In genomic region chr1:33849206-33849605, GRCh38 we compare ENCODE assay signal across 19 cellular contexts. TPM values are rescaled to one million over a fixed set of nuclear protein-coding genes. Genes with fewer than 3 reads are reported as not detected.
DNase-seq lines count a peak whose midpoint lies in the region; ATAC-seq, FAIRE-seq and TF ChIP-seq lines count a peak whose summit lies in the region.
"Had no signal": no experiment of that assay in that cellular context is flagged by ENCODE, and none has a peak within 500 bp of the region (broad histone marks: within the 10 kb centered on the region; RNA-seq: fewer than 3 reads in every experiment).

No MANE protein-coding gene starts in this region.

- no peaks in the 10 kb centered on the region for H3K79me2 ChIP-seq in K562 (ENCODE audit: control insufficient read depth, insufficient read depth, low read length)

- no peak overlapping the region for H2BK15ac ChIP-seq in mesenchymal stem cell (ENCODE audit: low read depth, poor library complexity, severe bottlenecking)

- H3K9ac ChIP-seq in K562 (ENCODE audit: insufficient read depth in 1 of 2, low read depth in 2 of 2, low read length in 2 of 2) (no peak overlapping the region), mesenchymal stem cell (ENCODE audit: low read length) (no peak overlapping the region)
- H3K9ac ChIP-seq: BLaER1 treated with 17β-estradiol and CSF1 and Interleukin-3, amounts not matched to agents 10 nM and 100 nM had no signal

- intact Hi-C loops in K562 (cut with micrococcal nuclease) = no loop called here

- H3K36me3 Mint-ChIP-seq in activated naive CD8-positive, alpha-beta T cell treated with anti-CD3 and anti-CD28 coated beads, Interleukin-2, amount 50 U/mL, for 24 hours (ENCODE audit: low read depth) = no peaks in the 10 kb centered on the region
- H3K36me3 Mint-ChIP-seq in activated naive CD8-positive, alpha-beta T cell treated with anti-CD3 and anti-CD28 coated beads for 36 hours = no peaks in the 10 kb centered on the region
- H3K36me3 Mint-ChIP-seq in stimulated activated effector memory CD8-positive, alpha-beta T cell treated with anti-CD3 and anti-CD28 coated beads, Interleukin-12 subunit alpha, Interleukin-12 subunit beta, amount 100 ng/mL, for 72 hours = no peaks in the 10 kb centered on the region
- H3K36me3 Mint-ChIP-seq: CD8-positive, alpha-beta memory T cell had no signal

- no peaks in the 10 kb centered on the region for H3K27me3 ChIP-seq in K562 (ENCODE audit: control insufficient read depth in 2 of 2, insufficient read depth in 2 of 2, low read length in 2 of 2)
- no peaks in the 10 kb centered on the region for H3K27me3 ChIP-seq in mesenchymal stem cell (ENCODE audit: control insufficient read depth in 1 of 2, insufficient read depth in 1 of 2, low read length in 2 of 2)
- H3K27me3 ChIP-seq: BLaER1 treated with 17β-estradiol and CSF1 and Interleukin-3, amounts not matched to agents 10 nM and 100 nM had no signal

- H3K4me1 Mint-ChIP-seq in activated naive CD8-positive, alpha-beta T cell treated with anti-CD3 and anti-CD28 coated beads, Interleukin-2, amount 50 U/mL, for 24 hours = no peaks in the 10 kb centered on the region
- peaks cover 2% of the 10 kb centered on the region for H3K4me1 Mint-ChIP-seq in activated naive CD8-positive, alpha-beta T cell treated with anti-CD3 and anti-CD28 coated beads for 36 hours
- H3K4me1 Mint-ChIP-seq in stimulated activated effector memory CD8-positive, alpha-beta T cell treated with anti-CD3 and anti-CD28 coated beads, Interleukin-12 subunit alpha, Interleukin-12 subunit beta, amount 100 ng/mL, for 72 hours = no peaks in the 10 kb centered on the region
- H3K4me1 Mint-ChIP-seq: CD8-positive, alpha-beta memory T cell had no signal

- POLR2A ChIA-PET in K562 (lab: Yijun Ruan, JAX) = no interaction called here

- TF ChIP-seq RAD21 in K562 (CRISPR knock-in tag; conservative IDR thresholded peaks at IDR 0.05 in 1 of 2, IDR thresholded peaks at IDR 0.05 in 1 of 2) = no peak

- H3K27ac ChIP-seq in K562 (ENCODE audit: extremely low read depth, low read depth, low read length) = no peak overlapping the region
- no peak overlapping the region for H3K27ac ChIP-seq in mesenchymal stem cell (ENCODE audit: low read length, poor library complexity, severe bottlenecking)
- H3K27ac ChIP-seq: BLaER1 treated with 17β-estradiol and CSF1 and Interleukin-3, amounts not matched to agents 10 nM and 100 nM; SK-N-MC had no signal

- H3K9me3 Mint-ChIP-seq in activated naive CD8-positive, alpha-beta T cell treated with anti-CD3 and anti-CD28 coated beads, Interleukin-2, amount 50 U/mL, for 24 hours = no peaks in the 10 kb centered on the region
- H3K9me3 Mint-ChIP-seq in activated naive CD8-positive, alpha-beta T cell treated with anti-CD3 and anti-CD28 coated beads for 36 hours = no peaks in the 10 kb centered on the region
- H3K9me3 Mint-ChIP-seq in stimulated activated effector memory CD8-positive, alpha-beta T cell treated with anti-CD3 and anti-CD28 coated beads, Interleukin-12 subunit alpha, Interleukin-12 subunit beta, amount 100 ng/mL, for 72 hours = no peaks in the 10 kb centered on the region
- H3K9me3 Mint-ChIP-seq: CD8-positive, alpha-beta memory T cell had no signal

- H3K27me3 Mint-ChIP-seq in activated naive CD8-positive, alpha-beta T cell treated with anti-CD3 and anti-CD28 coated beads, Interleukin-2, amount 50 U/mL, for 24 hours = peaks cover 10% of the 10 kb centered on the region
- H3K27me3 Mint-ChIP-seq in activated naive CD8-positive, alpha-beta T cell treated with anti-CD3 and anti-CD28 coated beads for 36 hours = peaks cover 33% of the 10 kb centered on the region

- H3K4ac ChIP-seq in mesenchymal stem cell (ENCODE audit: low read depth in 1 of 2, low read length in 2 of 2) = no peak overlapping the region

- H3K36me3 ChIP-seq in K562 (ENCODE audit: control insufficient read depth, insufficient read depth, low read length) (no peaks in the 10 kb centered on the region), mesenchymal stem cell (ENCODE audit: control insufficient read depth in 1 of 2, insufficient read depth in 2 of 2, low read depth in 1 of 2, low read length in 2 of 2) (peaks cover 0 to 10% of the 10 kb centered on the region in 2 experiments)
- H3K36me3 ChIP-seq: BLaER1 treated with 17β-estradiol and CSF1 and Interleukin-3, amounts not matched to agents 10 nM and 100 nM had no signal

- no peak overlapping the region for H2AK5ac ChIP-seq in mesenchymal stem cell (ENCODE audit: low read length, severe bottlenecking)

- H3K4me3 ChIP-seq in K562 (no peak overlapping the region), mesenchymal stem cell (ENCODE audit: insufficient read depth in 1 of 2, low read depth in 1 of 2, low read length in 2 of 2) (no peak overlapping the region)
- H3K4me3 ChIP-seq: BLaER1 treated with 17β-estradiol and CSF1 and Interleukin-3, amounts not matched to agents 10 nM and 100 nM; SK-N-MC had no signal

- H3K9me3 ChIP-seq in K562 (replicated peaks; ENCODE audit: control insufficient read depth, insufficient read depth, low read depth, low read length) (no peaks in the 10 kb centered on the region), mesenchymal stem cell (ENCODE audit: control insufficient read depth, low read length) (no peaks in the 10 kb centered on the region)
- H3K9me3 ChIP-seq: BLaER1 treated with 17β-estradiol and CSF1 and Interleukin-3, amounts not matched to agents 10 nM and 100 nM had no signal

- CTCF ChIA-PET in K562 (lab: Yijun Ruan, JAX; ENCODE audit: low intra/inter-chr PET ratio) = no interaction called here

- no peak overlapping the region for H2BK12ac ChIP-seq in mesenchymal stem cell (ENCODE audit: low read length in 2 of 2)

- BruUV-seq in K562 (replicated peaks; lab: Mats Ljungman, UMichigan) = no TSS peak

- no peak overlapping the region for H3K18ac ChIP-seq in mesenchymal stem cell (ENCODE audit: low read depth in 1 of 2, low read length in 2 of 2)

- TF ChIP-seq POLR2A in K562 (conservative IDR thresholded peaks at IDR 0.05) = no peak

- no peak overlapping the region for H2BK120ac ChIP-seq in mesenchymal stem cell (ENCODE audit: low read depth, low read length)

- H3K4me2 ChIP-seq in K562 (ENCODE audit: insufficient read depth, low read length) = no peak overlapping the region
- no peak overlapping the region for H3K4me2 ChIP-seq in mesenchymal stem cell (ENCODE audit: low read length, poor library complexity, severe bottlenecking)
- H3K4me2 ChIP-seq: BLaER1 treated with 17β-estradiol and CSF1 and Interleukin-3, amounts not matched to agents 10 nM and 100 nM had no signal

- no peak overlapping the region for H2BK5ac ChIP-seq in mesenchymal stem cell (ENCODE audit: low read depth, low read length, poor library complexity, severe bottlenecking)

- ATAC-seq in activated naive CD8-positive, alpha-beta T cell treated with anti-CD3 and anti-CD28 coated beads, Interleukin-2, amount 50 U/mL, for 24 hours = peak; percentile 65
- no peak for ATAC-seq in K562
- peak; percentile 38 for ATAC-seq in stimulated activated effector memory CD8-positive, alpha-beta T cell treated with anti-CD3 and anti-CD28 coated beads, Interleukin-12 subunit alpha, Interleukin-12 subunit beta, amount 100 ng/mL, for 72 hours
- no peak for ATAC-seq in GM21528 (IDR thresholded peaks at IDR 0.05; ENCODE audit: low FRiP score, unreplicated experiment)

- H3K23ac ChIP-seq in mesenchymal stem cell (ENCODE audit: low read length in 2 of 2) = no peak overlapping the region

- no peak for FAIRE-seq in K562 (lab: Jason Lieb, UNC)
- FAIRE-seq: D721Med, G401.6 had no signal

- WGBS in K562 (ENCODE audit: insufficient coverage, low coverage, missing lambda C conversion rate) = 0% methylated on average over 1 of the region's 1 CpG
- no CpG with 5 or more reads among the region's 1 CpG for WGBS in mesenchymal stem cell

- in situ Hi-C loops in K562 (cut with MboI) = no loop called here

- no peaks in the 10 kb centered on the region for H3K9me1 ChIP-seq in K562 (ENCODE audit: control insufficient read depth, insufficient read depth, low read length)

- no peak overlapping the region for H3K14ac ChIP-seq in mesenchymal stem cell (ENCODE audit: low read length in 2 of 2)

- no peaks in the 10 kb centered on the region for H4K20me1 ChIP-seq in K562 (replicated peaks; ENCODE audit: control insufficient read depth, insufficient read depth, low read length)
- H4K20me1 ChIP-seq: BLaER1 treated with 17β-estradiol and CSF1 and Interleukin-3, amounts not matched to agents 10 nM and 100 nM had no signal

- no peak overlapping the region for H4K8ac ChIP-seq in mesenchymal stem cell (ENCODE audit: low read length)

- no peaks in the 10 kb centered on the region for H3K4me1 ChIP-seq in K562 (replicated peaks in 1 of 2; ENCODE audit: control insufficient read depth in 2 of 2, insufficient read depth in 2 of 2, low read length in 2 of 2)
- no peaks in the 10 kb centered on the region for H3K4me1 ChIP-seq in mesenchymal stem cell (ENCODE audit: control insufficient read depth, insufficient read depth, low read depth, low read length)
- H3K4me1 ChIP-seq: BLaER1 treated with 17β-estradiol and CSF1 and Interleukin-3, amounts not matched to agents 10 nM and 100 nM had no signal

- TF ChIP-seq EP300 in K562 (IDR thresholded peaks at IDR 0.05; ENCODE audit: low read length) = no peak

- DNase-seq in activated naive CD8-positive, alpha-beta T cell treated with anti-CD3 and anti-CD28 coated beads, Interleukin-2, amount 50 U/mL, for 24 hours = no peak
- no peak for DNase-seq in activated naive CD8-positive, alpha-beta T cell treated with anti-CD3 and anti-CD28 coated beads for 36 hours
- DNase-seq in M059J (ENCODE audit: low read depth) = peak; percentile 54
- DNase-seq in K562 (ENCODE audit: extremely low read depth in 1 of 4, low spot score in 3 of 4) = no peak
- no peak for DNase-seq in stimulated activated effector memory CD8-positive, alpha-beta T cell treated with anti-CD3 and anti-CD28 coated beads, Interleukin-12 subunit alpha, Interleukin-12 subunit beta, amount 100 ng/mL, for 72 hours (ENCODE audit: low spot score in 2 of 2)
- no peak for DNase-seq in mesenchymal stem cell
- DNase-seq: CD8-positive, alpha-beta memory T cell; DND-41; KBM-7; NCI-H1694 treated with DMSO at 0.1 percent for 48 hours; NCI-H748 treated with DMSO at 0.1 percent for 48 hours; OCI-M1; SHP77 had no signal

- H4K91ac ChIP-seq in mesenchymal stem cell (ENCODE audit: low read length) = no peak overlapping the region

- H3K4me3 Mint-ChIP-seq in activated naive CD8-positive, alpha-beta T cell treated with anti-CD3 and anti-CD28 coated beads, Interleukin-2, amount 50 U/mL, for 24 hours = no peak overlapping the region
- H3K4me3 Mint-ChIP-seq in activated naive CD8-positive, alpha-beta T cell treated with anti-CD3 and anti-CD28 coated beads for 36 hours = no peak overlapping the region
- H3K4me3 Mint-ChIP-seq in stimulated activated effector memory CD8-positive, alpha-beta T cell treated with anti-CD3 and anti-CD28 coated beads, Interleukin-12 subunit alpha, Interleukin-12 subunit beta, amount 100 ng/mL, for 72 hours = no peak overlapping the region
- H3K4me3 Mint-ChIP-seq: CD8-positive, alpha-beta memory T cell had no signal

- TF ChIP-seq CTCF in K562 (IDR thresholded peaks at IDR 0.05 in 2 of 3, conservative IDR thresholded peaks at IDR 0.05 in 1 of 3; ENCODE audit: insufficient read depth in 2 of 3, low read depth in 1 of 3, low read length in 3 of 3) = no peak

- no peaks in the 10 kb centered on the region for H3K79me1 ChIP-seq in mesenchymal stem cell (replicated peaks; ENCODE audit: low read length, poor library complexity, severe bottlenecking)

- no peak overlapping the region for H3K27ac Mint-ChIP-seq in activated naive CD8-positive, alpha-beta T cell treated with anti-CD3 and anti-CD28 coated beads, Interleukin-2, amount 50 U/mL, for 24 hours
- H3K27ac Mint-ChIP-seq in activated naive CD8-positive, alpha-beta T cell treated with anti-CD3 and anti-CD28 coated beads for 36 hours = no peak overlapping the region
- no peak overlapping the region for H3K27ac Mint-ChIP-seq in stimulated activated effector memory CD8-positive, alpha-beta T cell treated with anti-CD3 and anti-CD28 coated beads, Interleukin-12 subunit alpha, Interleukin-12 subunit beta, amount 100 ng/mL, for 72 hours
- H3K27ac Mint-ChIP-seq: CD8-positive, alpha-beta memory T cell had no signal

- H2AFZ ChIP-seq in K562 (ENCODE audit: low read depth, low read length) (no peak overlapping the region), mesenchymal stem cell (ENCODE audit: low read depth, low read length) (no peak overlapping the region)

RNA-seq across cellular contexts. Expression of gene HMGB4, which starts 14.7 kb away (rescaled TPM):
- total RNA-seq in activated naive CD8-positive, alpha-beta T cell treated with anti-CD3 and anti-CD28 coated beads for 36 hours = not detected
- total RNA-seq in M059J (2014; rRNA removed; shearing (Covaris generic)) = not detected in 2 replicates
- not detected in 2 replicates for total RNA-seq in K562 (2011; cell fraction: chromatin; rRNA removed; ENCODE audit: low replicate concordance)
- not detected in 2 replicates for total RNA-seq in K562 (2011; cell fraction: nucleolus; rRNA removed)
- not detected in 2 replicates for total RNA-seq in K562 (2011; cell fraction: nucleoplasm; rRNA removed)
- total RNA-seq in K562 (2014; rRNA removed) = not detected in 2 replicates
- total RNA-seq in K562 (2014; rRNA removed; fragmentation: Illumina TruSeq; extraction: Trizol) = not detected in 2 replicates
- total RNA-seq in K562 (2015; rRNA removed; fragmentation: Illumina TruSeq; extraction: Trizol) = not detected in 2 replicates
- not detected in 2 replicates for total RNA-seq in K562 (2021)
- not detected in 2 replicates for polyA plus RNA-seq in K562 (2011; rRNA removed)
- polyA plus RNA-seq in K562 (2011; cell fraction: cytosol; rRNA removed) = not detected in 2 replicates
- polyA plus RNA-seq in K562 (2011; cell fraction: nucleus; rRNA removed) = not detected in 2 replicates
- not detected in 2 replicates for polyA plus RNA-seq in K562 (2012)
- polyA plus RNA-seq in K562 (2014; fragmentation: Illumina TruSeq; extraction: Trizol) = not detected in 2 replicates
- not detected for polyA plus RNA-seq in K562 (2014; fragmentation: Nextera tagmentation; extraction: Ambion mirVana)
- not detected in 2 replicates for polyA plus RNA-seq in K562 (2014; rRNA removed)
- not detected in 2 replicates for polyA minus RNA-seq in K562 (2011; rRNA and poly(A)+ RNA removed)
- not detected in 2 replicates for polyA minus RNA-seq in K562 (2011; cell fraction: cytosol; rRNA and poly(A)+ RNA removed)
- not detected in 2 replicates for polyA minus RNA-seq in K562 (2011; cell fraction: nucleus; rRNA and poly(A)+ RNA removed)
- polyA plus RNA-seq in mesenchymal stem cell (2013, experiment 1 of 2) = not detected
- polyA plus RNA-seq in mesenchymal stem cell (2013, experiment 2 of 2) = not detected
- total RNA-seq: CD8-positive, alpha-beta memory T cell; NCI-H460 had no signal
- polyA plus RNA-seq: CD8-positive, alpha-beta memory T cell had no signal

Comparison
In these comparisons a context has a peak if more than half of its experiments do, and no peak if none do; other contexts are left out.
1. ATAC-seq: peak in activated naive CD8-positive, alpha-beta T cell treated with anti-CD3 and anti-CD28 coated beads, Interleukin-2, amount 50 U/mL, for 24 hours (single experiment) and stimulated activated effector memory CD8-positive, alpha-beta T cell treated with anti-CD3 and anti-CD28 coated beads, Interleukin-12 subunit alpha, Interleukin-12 subunit beta, amount 100 ng/mL, for 72 hours (single experiment); none in K562 (single experiment) and GM21528 (single experiment).